In the genomic region with DNA sequence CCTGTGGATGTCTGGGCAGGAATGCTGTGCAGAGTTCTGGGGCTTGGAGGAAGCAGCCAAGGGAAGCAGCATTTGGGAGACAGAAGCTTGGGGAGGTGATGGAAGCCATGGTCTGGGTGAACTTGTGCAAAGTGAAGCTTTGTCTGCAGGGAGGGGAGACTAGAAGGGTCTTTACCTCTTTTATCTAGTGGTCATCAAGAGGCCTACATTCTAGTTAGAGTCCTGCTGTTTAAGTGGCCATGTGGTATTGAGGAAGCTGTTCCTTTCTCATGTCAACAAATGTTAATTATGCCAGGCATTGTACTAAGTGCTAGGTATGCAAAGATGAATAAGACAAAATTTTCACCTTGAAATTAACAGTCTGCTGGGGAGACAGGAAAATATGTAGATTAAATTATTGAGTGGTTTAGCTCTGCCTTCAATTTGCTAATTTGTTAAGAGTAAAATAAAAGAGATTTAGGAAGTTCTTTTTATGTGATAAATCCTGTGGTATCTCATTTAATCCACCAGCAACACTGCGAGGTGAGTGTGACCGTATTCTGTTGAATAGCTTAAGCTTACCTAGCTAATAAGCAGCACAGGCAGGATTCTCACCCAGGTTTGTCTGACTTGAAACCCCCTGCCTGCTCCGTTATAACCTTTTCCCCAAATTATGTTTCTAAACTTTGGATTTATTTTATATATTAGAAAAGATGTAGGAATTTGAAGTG, we compare ENCODE assay signal across 2 cellular contexts.
TF ChIP-seq lines count a peak whose summit lies in the region.

No MANE protein-coding gene starts in this region.

TF ChIP-seq in GM23338, 12 proteins besides CTCF, POLR2A, EP300 and RAD21:
- TF ChIP-seq NANOG (IDR thresholded peaks at IDR 0.05; ENCODE audit: borderline replicate concordance) (peak; percentile 24; the same call in 1 of the 2 replicates), STAT1 (IDR thresholded peaks at IDR 0.05; ENCODE audit: unreplicated experiment) (no peak)
TF ChIP-seq in GM23338: peak in this region for 1.

TF ChIP-seq in H1, 55 proteins besides CTCF, POLR2A, EP300 and RAD21:
- TF ChIP-seq, protein P1, sequence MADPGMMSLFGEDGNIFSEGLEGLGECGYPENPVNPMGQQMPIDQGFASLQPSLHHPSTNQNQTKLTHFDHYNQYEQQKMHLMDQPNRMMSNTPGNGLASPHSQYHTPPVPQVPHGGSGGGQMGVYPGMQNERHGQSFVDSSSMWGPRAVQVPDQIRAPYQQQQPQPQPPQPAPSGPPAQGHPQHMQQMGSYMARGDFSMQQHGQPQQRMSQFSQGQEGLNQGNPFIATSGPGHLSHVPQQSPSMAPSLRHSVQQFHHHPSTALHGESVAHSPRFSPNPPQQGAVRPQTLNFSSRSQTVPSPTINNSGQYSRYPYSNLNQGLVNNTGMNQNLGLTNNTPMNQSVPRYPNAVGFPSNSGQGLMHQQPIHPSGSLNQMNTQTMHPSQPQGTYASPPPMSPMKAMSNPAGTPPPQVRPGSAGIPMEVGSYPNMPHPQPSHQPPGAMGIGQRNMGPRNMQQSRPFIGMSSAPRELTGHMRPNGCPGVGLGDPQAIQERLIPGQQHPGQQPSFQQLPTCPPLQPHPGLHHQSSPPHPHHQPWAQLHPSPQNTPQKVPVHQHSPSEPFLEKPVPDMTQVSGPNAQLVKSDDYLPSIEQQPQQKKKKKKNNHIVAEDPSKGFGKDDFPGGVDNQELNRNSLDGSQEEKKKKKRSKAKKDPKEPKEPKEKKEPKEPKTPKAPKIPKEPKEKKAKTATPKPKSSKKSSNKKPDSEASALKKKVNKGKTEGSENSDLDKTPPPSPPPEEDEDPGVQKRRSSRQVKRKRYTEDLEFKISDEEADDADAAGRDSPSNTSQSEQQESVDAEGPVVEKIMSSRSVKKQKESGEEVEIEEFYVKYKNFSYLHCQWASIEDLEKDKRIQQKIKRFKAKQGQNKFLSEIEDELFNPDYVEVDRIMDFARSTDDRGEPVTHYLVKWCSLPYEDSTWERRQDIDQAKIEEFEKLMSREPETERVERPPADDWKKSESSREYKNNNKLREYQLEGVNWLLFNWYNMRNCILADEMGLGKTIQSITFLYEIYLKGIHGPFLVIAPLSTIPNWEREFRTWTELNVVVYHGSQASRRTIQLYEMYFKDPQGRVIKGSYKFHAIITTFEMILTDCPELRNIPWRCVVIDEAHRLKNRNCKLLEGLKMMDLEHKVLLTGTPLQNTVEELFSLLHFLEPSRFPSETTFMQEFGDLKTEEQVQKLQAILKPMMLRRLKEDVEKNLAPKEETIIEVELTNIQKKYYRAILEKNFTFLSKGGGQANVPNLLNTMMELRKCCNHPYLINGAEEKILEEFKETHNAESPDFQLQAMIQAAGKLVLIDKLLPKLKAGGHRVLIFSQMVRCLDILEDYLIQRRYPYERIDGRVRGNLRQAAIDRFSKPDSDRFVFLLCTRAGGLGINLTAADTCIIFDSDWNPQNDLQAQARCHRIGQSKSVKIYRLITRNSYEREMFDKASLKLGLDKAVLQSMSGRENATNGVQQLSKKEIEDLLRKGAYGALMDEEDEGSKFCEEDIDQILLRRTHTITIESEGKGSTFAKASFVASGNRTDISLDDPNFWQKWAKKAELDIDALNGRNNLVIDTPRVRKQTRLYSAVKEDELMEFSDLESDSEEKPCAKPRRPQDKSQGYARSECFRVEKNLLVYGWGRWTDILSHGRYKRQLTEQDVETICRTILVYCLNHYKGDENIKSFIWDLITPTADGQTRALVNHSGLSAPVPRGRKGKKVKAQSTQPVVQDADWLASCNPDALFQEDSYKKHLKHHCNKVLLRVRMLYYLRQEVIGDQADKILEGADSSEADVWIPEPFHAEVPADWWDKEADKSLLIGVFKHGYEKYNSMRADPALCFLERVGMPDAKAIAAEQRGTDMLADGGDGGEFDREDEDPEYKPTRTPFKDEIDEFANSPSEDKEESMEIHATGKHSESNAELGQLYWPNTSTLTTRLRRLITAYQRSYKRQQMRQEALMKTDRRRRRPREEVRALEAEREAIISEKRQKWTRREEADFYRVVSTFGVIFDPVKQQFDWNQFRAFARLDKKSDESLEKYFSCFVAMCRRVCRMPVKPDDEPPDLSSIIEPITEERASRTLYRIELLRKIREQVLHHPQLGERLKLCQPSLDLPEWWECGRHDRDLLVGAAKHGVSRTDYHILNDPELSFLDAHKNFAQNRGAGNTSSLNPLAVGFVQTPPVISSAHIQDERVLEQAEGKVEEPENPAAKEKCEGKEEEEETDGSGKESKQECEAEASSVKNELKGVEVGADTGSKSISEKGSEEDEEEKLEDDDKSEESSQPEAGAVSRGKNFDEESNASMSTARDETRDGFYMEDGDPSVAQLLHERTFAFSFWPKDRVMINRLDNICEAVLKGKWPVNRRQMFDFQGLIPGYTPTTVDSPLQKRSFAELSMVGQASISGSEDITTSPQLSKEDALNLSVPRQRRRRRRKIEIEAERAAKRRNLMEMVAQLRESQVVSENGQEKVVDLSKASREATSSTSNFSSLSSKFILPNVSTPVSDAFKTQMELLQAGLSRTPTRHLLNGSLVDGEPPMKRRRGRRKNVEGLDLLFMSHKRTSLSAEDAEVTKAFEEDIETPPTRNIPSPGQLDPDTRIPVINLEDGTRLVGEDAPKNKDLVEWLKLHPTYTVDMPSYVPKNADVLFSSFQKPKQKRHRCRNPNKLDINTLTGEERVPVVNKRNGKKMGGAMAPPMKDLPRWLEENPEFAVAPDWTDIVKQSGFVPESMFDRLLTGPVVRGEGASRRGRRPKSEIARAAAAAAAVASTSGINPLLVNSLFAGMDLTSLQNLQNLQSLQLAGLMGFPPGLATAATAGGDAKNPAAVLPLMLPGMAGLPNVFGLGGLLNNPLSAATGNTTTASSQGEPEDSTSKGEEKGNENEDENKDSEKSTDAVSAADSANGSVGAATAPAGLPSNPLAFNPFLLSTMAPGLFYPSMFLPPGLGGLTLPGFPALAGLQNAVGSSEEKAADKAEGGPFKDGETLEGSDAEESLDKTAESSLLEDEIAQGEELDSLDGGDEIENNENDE (IDR thresholded peaks at IDR 0.05; ENCODE audit: insufficient replicate concordance, low read length), result peak; percentile 66
- no peak for TF ChIP-seq HDAC6 (IDR thresholded peaks at IDR 0.05; ENCODE audit: low read depth, low read length)
